In the genomic region with DNA sequence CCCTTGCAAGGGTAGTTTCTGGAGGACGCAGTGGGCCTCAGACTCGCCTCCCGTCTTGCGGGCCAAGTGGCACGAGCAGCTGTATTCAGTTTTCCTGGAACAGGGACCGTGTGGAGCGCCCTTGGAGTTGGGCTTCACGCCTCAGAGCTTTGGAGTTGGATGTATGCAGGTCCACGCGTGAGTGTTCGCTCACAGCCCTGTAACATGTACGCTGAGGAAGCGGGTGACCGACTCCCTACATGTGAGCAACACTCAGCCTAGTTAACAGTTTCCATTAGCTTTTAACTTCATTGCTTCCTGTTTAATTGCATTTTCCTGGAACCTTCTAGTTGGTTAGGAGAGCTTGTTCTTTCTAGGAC, we compare ENCODE assay signal across 8 cellular contexts. TPM values are rescaled to one million over a fixed set of nuclear protein-coding genes. Genes with fewer than 3 reads are reported as not detected.
DNase-seq lines count a peak whose midpoint lies in the region; ATAC-seq and TF ChIP-seq lines count a peak whose summit lies in the region.

No MANE protein-coding gene starts in this region.

- POLR2A ChIA-PET in IMR-90 (lab: Charles Lee; ENCODE audit: unreplicated experiment), result no interaction called here
- POLR2A ChIA-PET in activated CD8-positive, alpha-beta T cell treated with anti-CD3 and anti-CD28 coated beads for 36 hours (lab: Charles Lee), result interaction anchor here (0.7 to 2.3 kb wide), 6 partner anchors 15 to 303 kb away, joined by 3 to 7 read pairs (median 4); no protein-coding TSS in a partner anchor

- no TSS peak for BruUV-seq in IMR-90 (replicated peaks; lab: Mats Ljungman, UMichigan)

- peak overlapping the region; percentile 95 for H3K27ac Mint-ChIP-seq in activated CD8-positive, alpha-beta T cell treated with anti-CD3 and anti-CD28 coated beads for 36 hours
- H3K27ac Mint-ChIP-seq in osteocyte (ENCODE audit: unreplicated experiment), result peak overlapping the region; percentile 93

- H4K8ac ChIP-seq in IMR-90 (ENCODE audit: low read depth in 2 of 2, low read length in 2 of 2), result peak overlapping the region; percentile 87 to 92; a peak in 2 of 4 replicates

- peak overlapping the region; percentile 95 for H3K14ac ChIP-seq in IMR-90 (replicated peaks; ENCODE audit: low read depth, low read length)

- no peak overlapping the region for H2AK5ac ChIP-seq in IMR-90 (ENCODE audit: low read depth, low read length)

- peaks cover 22% of the 10 kb centered on the region for H3K36me3 Mint-ChIP-seq in activated CD8-positive, alpha-beta T cell treated with anti-CD3 and anti-CD28 coated beads for 36 hours (ENCODE audit: low read depth)
- H3K36me3 Mint-ChIP-seq in osteocyte (ENCODE audit: unreplicated experiment), result peaks cover 1% of the 10 kb centered on the region

- TF ChIP-seq POLR2A in IMR-90 (IDR thresholded peaks at IDR 0.05; ENCODE audit: low read depth, low read length), result no peak

- peak overlapping the region; percentile 55; the same call in 1 of the 2 replicates for H3K23ac ChIP-seq in IMR-90 (ENCODE audit: low read depth, low read length)

- TF ChIP-seq RAD21 in IMR-90 (IDR thresholded peaks at IDR 0.05; ENCODE audit: low read length), result no peak

- peaks cover 5% of the 10 kb centered on the region for H3K9me3 Mint-ChIP-seq in activated CD8-positive, alpha-beta T cell treated with anti-CD3 and anti-CD28 coated beads for 36 hours
- H3K9me3 Mint-ChIP-seq in osteocyte (ENCODE audit: unreplicated experiment), result no peaks in the 10 kb centered on the region

- H3K9me1 ChIP-seq in IMR-90 (ENCODE audit: insufficient read depth, low read length), result peaks cover 13% of the 10 kb centered on the region

- H3K4me3 Mint-ChIP-seq in activated CD8-positive, alpha-beta T cell treated with anti-CD3 and anti-CD28 coated beads for 36 hours, result peak overlapping the region; percentile 84
- H3K4me3 Mint-ChIP-seq in osteocyte (ENCODE audit: unreplicated experiment), result peak overlapping the region; percentile 96

- no peak for TF ChIP-seq CTCF in IMR-90 (conservative IDR thresholded peaks at IDR 0.05; ENCODE audit: low read depth, low read length)
- no peak for TF ChIP-seq CTCF in activated CD8-positive, alpha-beta T cell treated with anti-CD3 and anti-CD28 coated beads for 36 hours (IDR thresholded peaks at IDR 0.05)
- TF ChIP-seq CTCF in fibroblast of pulmonary artery (IDR thresholded peaks at IDR 0.05; ENCODE audit: low read length, missing control alignments), result no peak
- TF ChIP-seq CTCF in osteocyte (IDR thresholded peaks at IDR 0.05), result no peak

- in situ Hi-C loops in IMR-90 (cut with MboI; ENCODE audit: low sequenced_read_pairs), result no loop called here

- H2BK20ac ChIP-seq in IMR-90 (ENCODE audit: low read depth, low read length), result no peak overlapping the region

- no peak overlapping the region for H2BK120ac ChIP-seq in IMR-90 (ENCODE audit: low read depth, low read length)

- H4K20me1 ChIP-seq in BLaER1 (peaks cover 44% of the 10 kb centered on the region), IMR-90 (ENCODE audit: insufficient read depth, low read length) (peaks cover 10% of the 10 kb centered on the region)

- H3K4me3 ChIP-seq in BLaER1 (peak overlapping the region; percentile 84), IMR-90 (ENCODE audit: insufficient read depth, low read depth, low read length) (peak overlapping the region; percentile 77), fibroblast of pulmonary artery (replicated peaks; ENCODE audit: low read depth, low read length) (peak overlapping the region; percentile 93)

- H3K27me3 ChIP-seq in BLaER1, result no peaks in the 10 kb centered on the region
- H3K27me3 ChIP-seq in IMR-90 (ENCODE audit: control insufficient read depth, insufficient read depth, low read length), result no peaks in the 10 kb centered on the region

- no peaks in the 10 kb centered on the region for H3K27me3 Mint-ChIP-seq in activated CD8-positive, alpha-beta T cell treated with anti-CD3 and anti-CD28 coated beads for 36 hours
- no peaks in the 10 kb centered on the region for H3K27me3 Mint-ChIP-seq in osteocyte (ENCODE audit: unreplicated experiment)

- H3K4me1 Mint-ChIP-seq in activated CD8-positive, alpha-beta T cell treated with anti-CD3 and anti-CD28 coated beads for 36 hours (ENCODE audit: low read depth), result peaks cover 66% of the 10 kb centered on the region
- H3K4me1 Mint-ChIP-seq in osteocyte (ENCODE audit: unreplicated experiment), result peaks cover 60% of the 10 kb centered on the region

- H3K9me3 ChIP-seq in BLaER1 (no peaks in the 10 kb centered on the region), IMR-90 (ENCODE audit: control insufficient read depth, insufficient read depth, low read length) (no peaks in the 10 kb centered on the region)

- H3K4me2 ChIP-seq in BLaER1, result peak overlapping the region; percentile 72
- H3K4me2 ChIP-seq in IMR-90 (ENCODE audit: low read depth, low read length), result peak overlapping the region; percentile 91

- peak overlapping the region; percentile 97 for H2AFZ ChIP-seq in IMR-90 (replicated peaks; ENCODE audit: low read length, poor library complexity)

- H3K36me3 ChIP-seq in BLaER1 (peaks cover under 1% of the 10 kb centered on the region; the same call in 1 of the 2 replicates), IMR-90 (ENCODE audit: control insufficient read depth, insufficient read depth, low read length) (no peaks in the 10 kb centered on the region)

- intact Hi-C loops in IMR-90 (cut with micrococcal nuclease), result no loop called here
- intact Hi-C loops in activated CD8-positive, alpha-beta T cell treated with anti-CD3 and anti-CD28 coated beads for 36 hours (cut with micrococcal nuclease), result loop anchor here (2.0 to 10.0 kb wide), 2 partner anchors 59 to 217 kb away; no protein-coding TSS in a partner anchor

- 0% methylated on average over 6 of the region's 14 CpGs; no CpG with 5 or more reads in 1 of the 2 experiments for WGBS in IMR-90 (ENCODE audit: extremely low coverage in 2 of 2, insufficient read length in 1 of 2), 2 experiments

- DNase-seq in IMR-90, result peak; percentile 31
- DNase-seq in activated CD8-positive, alpha-beta T cell treated with anti-CD3 and anti-CD28 coated beads for 36 hours, result peak; percentile 45
- peak; percentile 23 for DNase-seq in fibroblast of pulmonary artery (ENCODE audit: low read depth)
- no peak for DNase-seq in osteocyte (ENCODE audit: extremely low spot score, unreplicated experiment)
- no peak for DNase-seq in mucosa of gallbladder (ENCODE audit: low spot score)

- peaks cover 2 to 38% of the 10 kb centered on the region in 2 experiments; a peak in 2 of 4 replicates for H3K79me1 ChIP-seq in IMR-90 (ENCODE audit: low read depth in 1 of 2, low read length in 2 of 2)

- H3K4me1 ChIP-seq in BLaER1 (peaks cover 83% of the 10 kb centered on the region), IMR-90 (ENCODE audit: control insufficient read depth, insufficient read depth, low read length) (peaks cover 7% of the 10 kb centered on the region)

- peak overlapping the region; percentile 32; the same call in 1 of the 2 replicates for H3K56ac ChIP-seq in IMR-90 (ENCODE audit: extremely low read depth, insufficient read depth, low read length)

- peak overlapping the region; percentile 85 for H3K27ac ChIP-seq in BLaER1
- peak overlapping the region; percentile 86 for H3K27ac ChIP-seq in IMR-90 (ENCODE audit: insufficient read depth, low read length)

- peak overlapping the region; percentile 43 for H2BK5ac ChIP-seq in IMR-90 (ENCODE audit: low read depth, low read length, poor library complexity, severe bottlenecking)

- H3K18ac ChIP-seq in IMR-90 (ENCODE audit: low read depth, low read length), result no peak overlapping the region; the same call in 1 of the 2 replicates

- CTCF ChIA-PET in IMR-90 (lab: Yijun Ruan, JAX), result no interaction called here
- CTCF ChIA-PET in activated CD8-positive, alpha-beta T cell treated with anti-CD3 and anti-CD28 coated beads for 36 hours (lab: Charles Lee), result interaction anchor here (0.5 to 9.0 kb wide), 6 partner anchors 14 to 136 kb away, joined by 3 to 94 read pairs (median 4); no protein-coding TSS in a partner anchor

- H3K9ac ChIP-seq in BLaER1, result peak overlapping the region; percentile 87
- peak overlapping the region; percentile 86 for H3K9ac ChIP-seq in IMR-90 (ENCODE audit: low read depth, low read length)

- dilution Hi-C loops in IMR-90 (cut with HindIII; ENCODE audit: low sequenced_read_pairs, unreplicated experiment), result no loop called here

- H4K5ac ChIP-seq in IMR-90 (ENCODE audit: low read depth, low read length), result peak overlapping the region; percentile 21; the same call in 1 of the 2 replicates

- peak; percentile 5 for ATAC-seq in IMR-90 (ENCODE audit: low read depth)
- no peak for ATAC-seq in activated CD8-positive, alpha-beta T cell treated with anti-CD3 and anti-CD28 coated beads for 36 hours
- ATAC-seq in HG03097 (IDR thresholded peaks at IDR 0.05; ENCODE audit: low FRiP score, unreplicated experiment), result no peak
- ATAC-seq in GM19023 (IDR thresholded peaks at IDR 0.05; ENCODE audit: unreplicated experiment), result no peak

- no peak overlapping the region for H2BK15ac ChIP-seq in IMR-90 (ENCODE audit: low read depth, low read length)

- H3K4ac ChIP-seq in IMR-90 (ENCODE audit: low read depth, low read length), result peak overlapping the region; percentile 95

- H4K91ac ChIP-seq in IMR-90 (ENCODE audit: insufficient read depth, low read depth, low read length), result 0 out of 2 replicates have a peak overlapping the region, but pooled peaks have one; percentile 82

- peak overlapping the region; percentile 8 for H2AK9ac ChIP-seq in IMR-90 (replicated peaks; ENCODE audit: low read depth, low read length, poor library complexity)

TF ChIP-seq in IMR-90, 13 proteins besides CTCF, POLR2A, EP300 and RAD21 (continues in another document):
- TF ChIP-seq CEBPB (IDR thresholded peaks at IDR 0.05; ENCODE audit: low read depth, low read length) (no peak), RFX5 (IDR thresholded peaks at IDR 0.05; ENCODE audit: low read depth, low read length) (no peak), CHD1 (IDR thresholded peaks at IDR 0.05; ENCODE audit: low read depth, low read length) (no peak), SMC3 (IDR thresholded peaks at IDR 0.05; ENCODE audit: low read depth, low read length) (no peak)
- TF ChIP-seq, protein P1, sequence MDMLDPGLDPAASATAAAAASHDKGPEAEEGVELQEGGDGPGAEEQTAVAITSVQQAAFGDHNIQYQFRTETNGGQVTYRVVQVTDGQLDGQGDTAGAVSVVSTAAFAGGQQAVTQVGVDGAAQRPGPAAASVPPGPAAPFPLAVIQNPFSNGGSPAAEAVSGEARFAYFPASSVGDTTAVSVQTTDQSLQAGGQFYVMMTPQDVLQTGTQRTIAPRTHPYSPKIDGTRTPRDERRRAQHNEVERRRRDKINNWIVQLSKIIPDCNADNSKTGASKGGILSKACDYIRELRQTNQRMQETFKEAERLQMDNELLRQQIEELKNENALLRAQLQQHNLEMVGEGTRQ (IDR thresholded peaks at IDR 0.05; ENCODE audit: low read depth, low read length), result no peak

RNA-seq across cellular contexts. Expression of a gene that starts 0.7 kb away (rescaled TPM):
- total RNA-seq in IMR-90 (2012; rRNA removed), result 85.5 and 137 TPM in 2 replicates
- 36.0 and 46.1 TPM in 2 replicates for polyA plus RNA-seq in IMR-90 (2012; rRNA removed)
- 10.6 and 11.0 TPM in 2 replicates for polyA plus RNA-seq in IMR-90 (2012; cell fraction: cytosol; rRNA removed)
- 4.7 and 25.7 TPM in 2 replicates for polyA plus RNA-seq in IMR-90 (2012; cell fraction: nucleus; rRNA removed; ENCODE audit: low replicate concordance)
- 10 to 100 TPM; 48.0 to 48.1 TPM for total RNA-seq in activated CD8-positive, alpha-beta T cell treated with anti-CD3 and anti-CD28 coated beads for 36 hours
- 122 and 130 TPM in 2 replicates for total RNA-seq in osteocyte
- 158 TPM for total RNA-seq in mucosa of gallbladder

Comparison
In these comparisons a context has a peak if more than half of its experiments do, and no peak if none do; other contexts are left out.
1. DNase-seq: peak in IMR-90 (single experiment), activated CD8-positive, alpha-beta T cell treated with anti-CD3 and anti-CD28 coated beads for 36 hours (single experiment) and fibroblast of pulmonary artery (single experiment); none in osteocyte (single experiment) and mucosa of gallbladder (single experiment).
2. Peak in every context shown above with its lines, with median percentiles within 50 percentile points of each other: H3K4me3 ChIP-seq.